ENCODE assay signal across 1 cellular context in the genomic region with DNA sequence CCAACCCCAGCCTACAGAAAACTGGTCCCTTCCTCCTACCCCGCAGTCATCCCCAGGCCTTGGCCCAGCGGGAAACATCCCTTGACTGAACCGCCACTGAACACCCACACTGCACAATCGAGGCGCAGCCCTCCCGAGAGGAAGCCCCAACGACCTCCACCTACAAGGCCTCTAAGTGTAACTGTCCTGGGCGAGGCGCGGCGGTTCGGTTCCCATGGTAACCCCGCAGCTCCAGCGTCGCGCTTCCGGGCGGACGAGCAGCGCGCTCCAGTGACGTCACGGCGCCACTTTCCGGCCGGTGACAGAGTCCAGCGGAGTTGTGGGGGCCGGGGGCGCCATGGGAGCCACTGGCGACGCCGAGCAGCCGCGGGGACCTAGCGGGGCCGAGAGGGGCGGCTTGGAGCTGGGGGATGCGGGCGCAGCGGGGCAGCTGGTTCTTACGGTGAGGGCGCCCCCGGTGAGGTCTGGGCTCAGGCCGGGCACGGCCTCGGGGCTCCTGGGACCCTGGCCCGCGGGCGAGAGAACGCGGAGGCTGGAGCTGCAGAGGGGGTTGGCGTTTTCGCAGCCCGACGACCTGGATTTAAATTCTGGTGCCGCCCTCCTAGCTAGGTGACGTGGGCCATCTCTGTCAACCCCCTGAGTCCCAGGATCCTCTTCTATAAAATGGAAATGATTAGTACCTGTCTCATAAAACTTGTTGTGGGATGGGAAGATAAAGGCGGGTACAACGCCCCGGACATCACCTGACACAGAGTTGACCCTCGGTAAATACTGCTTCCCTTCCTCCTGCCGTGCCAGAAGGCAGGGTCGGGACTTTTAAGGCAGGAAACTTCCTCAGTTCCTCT.
TF ChIP-seq lines count a peak whose summit lies in the region.

TSS of gene DNTTIP1 (plus strand) at position 287 of the 845 bp plus-strand sequence. CDS start at position 338, 51 bp downstream.
TSS of gene WFDC3 (minus strand) at position 216 of the 845 bp plus-strand sequence. CDS start 1,908 bp downstream, outside the sequence.

TF ChIP-seq in GM12878, 131 proteins besides CTCF, POLR2A, EP300 and RAD21 (continued from another document and continues in another):
- no peak for TF ChIP-seq PBX3 (IDR thresholded peaks at IDR 0.05; ENCODE audit: insufficient replicate concordance, low read depth, low read length)
- peak; percentile 60; the same call in 1 of the 2 replicates for TF ChIP-seq DPF2 (IDR thresholded peaks at IDR 0.05)
- TF ChIP-seq SMARCA5 (IDR thresholded peaks at IDR 0.05), result no peak; the same call in 1 of the 2 replicates
- no peak for TF ChIP-seq ZNF217 (IDR thresholded peaks at IDR 0.05)
- TF ChIP-seq SMAD1 (IDR thresholded peaks at IDR 0.05; ENCODE audit: low read depth, partially characterized antibody), result no peak
- TF ChIP-seq, protein P1, sequence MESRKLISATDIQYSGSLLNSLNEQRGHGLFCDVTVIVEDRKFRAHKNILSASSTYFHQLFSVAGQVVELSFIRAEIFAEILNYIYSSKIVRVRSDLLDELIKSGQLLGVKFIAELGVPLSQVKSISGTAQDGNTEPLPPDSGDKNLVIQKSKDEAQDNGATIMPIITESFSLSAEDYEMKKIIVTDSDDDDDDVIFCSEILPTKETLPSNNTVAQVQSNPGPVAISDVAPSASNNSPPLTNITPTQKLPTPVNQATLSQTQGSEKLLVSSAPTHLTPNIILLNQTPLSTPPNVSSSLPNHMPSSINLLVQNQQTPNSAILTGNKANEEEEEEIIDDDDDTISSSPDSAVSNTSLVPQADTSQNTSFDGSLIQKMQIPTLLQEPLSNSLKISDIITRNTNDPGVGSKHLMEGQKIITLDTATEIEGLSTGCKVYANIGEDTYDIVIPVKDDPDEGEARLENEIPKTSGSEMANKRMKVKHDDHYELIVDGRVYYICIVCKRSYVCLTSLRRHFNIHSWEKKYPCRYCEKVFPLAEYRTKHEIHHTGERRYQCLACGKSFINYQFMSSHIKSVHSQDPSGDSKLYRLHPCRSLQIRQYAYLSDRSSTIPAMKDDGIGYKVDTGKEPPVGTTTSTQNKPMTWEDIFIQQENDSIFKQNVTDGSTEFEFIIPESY (IDR thresholded peaks at IDR 0.05), result no peak
- TF ChIP-seq ZBED1 (IDR thresholded peaks at IDR 0.05; ENCODE audit: borderline replicate concordance), result no peak
- peak; percentile 60 for TF ChIP-seq RELA (IDR thresholded peaks at IDR 0.05; ENCODE audit: borderline replicate concordance, partially characterized antibody)
- peak; percentile 64; the same call in 1 of the 2 replicates for TF ChIP-seq SMAD5 (IDR thresholded peaks at IDR 0.05; ENCODE audit: low read depth)
- TF ChIP-seq CBFB (IDR thresholded peaks at IDR 0.05; ENCODE audit: low read depth), result no peak
- no peak for TF ChIP-seq ZBTB11 (CRISPR knock-in tag; IDR thresholded peaks at IDR 0.05)
- TF ChIP-seq, protein P2, sequence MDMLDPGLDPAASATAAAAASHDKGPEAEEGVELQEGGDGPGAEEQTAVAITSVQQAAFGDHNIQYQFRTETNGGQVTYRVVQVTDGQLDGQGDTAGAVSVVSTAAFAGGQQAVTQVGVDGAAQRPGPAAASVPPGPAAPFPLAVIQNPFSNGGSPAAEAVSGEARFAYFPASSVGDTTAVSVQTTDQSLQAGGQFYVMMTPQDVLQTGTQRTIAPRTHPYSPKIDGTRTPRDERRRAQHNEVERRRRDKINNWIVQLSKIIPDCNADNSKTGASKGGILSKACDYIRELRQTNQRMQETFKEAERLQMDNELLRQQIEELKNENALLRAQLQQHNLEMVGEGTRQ (IDR thresholded peaks at IDR 0.05; ENCODE audit: borderline replicate concordance, low read depth, low read length), result no peak
- no peak for TF ChIP-seq PML (IDR thresholded peaks at IDR 0.05; ENCODE audit: low read length)
- TF ChIP-seq ASH2L (IDR thresholded peaks at IDR 0.05; ENCODE audit: borderline replicate concordance, low read depth), result 0 out of 2 replicates have a peak, but pooled peaks have one; percentile 33
- TF ChIP-seq ZNF274 (IDR thresholded peaks at IDR 0.05; ENCODE audit: insufficient read depth, insufficient read length), result no peak
- TF ChIP-seq, protein P3, sequence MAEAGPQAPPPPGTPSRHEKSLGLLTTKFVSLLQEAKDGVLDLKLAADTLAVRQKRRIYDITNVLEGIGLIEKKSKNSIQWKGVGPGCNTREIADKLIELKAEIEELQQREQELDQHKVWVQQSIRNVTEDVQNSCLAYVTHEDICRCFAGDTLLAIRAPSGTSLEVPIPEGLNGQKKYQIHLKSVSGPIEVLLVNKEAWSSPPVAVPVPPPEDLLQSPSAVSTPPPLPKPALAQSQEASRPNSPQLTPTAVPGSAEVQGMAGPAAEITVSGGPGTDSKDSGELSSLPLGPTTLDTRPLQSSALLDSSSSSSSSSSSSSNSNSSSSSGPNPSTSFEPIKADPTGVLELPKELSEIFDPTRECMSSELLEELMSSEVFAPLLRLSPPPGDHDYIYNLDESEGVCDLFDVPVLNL (IDR thresholded peaks at IDR 0.05; ENCODE audit: low read depth, low read length), result no peak
- TF ChIP-seq EED (IDR thresholded peaks at IDR 0.05; ENCODE audit: low read depth), result peak; percentile 36; the same call in 1 of the 2 replicates
- no peak for TF ChIP-seq SUZ12 (IDR thresholded peaks at IDR 0.05; ENCODE audit: unreplicated experiment)
- TF ChIP-seq KDM1A (IDR thresholded peaks at IDR 0.05; ENCODE audit: borderline replicate concordance), result no peak
- TF ChIP-seq RFX5 (IDR thresholded peaks at IDR 0.05; ENCODE audit: low read depth, low read length), result peak; percentile 60; the same call in 1 of the 2 replicates
- TF ChIP-seq TARDBP (IDR thresholded peaks at IDR 0.05; ENCODE audit: borderline replicate concordance), result no peak; the same call in 1 of the 2 replicates
- TF ChIP-seq, protein P4, sequence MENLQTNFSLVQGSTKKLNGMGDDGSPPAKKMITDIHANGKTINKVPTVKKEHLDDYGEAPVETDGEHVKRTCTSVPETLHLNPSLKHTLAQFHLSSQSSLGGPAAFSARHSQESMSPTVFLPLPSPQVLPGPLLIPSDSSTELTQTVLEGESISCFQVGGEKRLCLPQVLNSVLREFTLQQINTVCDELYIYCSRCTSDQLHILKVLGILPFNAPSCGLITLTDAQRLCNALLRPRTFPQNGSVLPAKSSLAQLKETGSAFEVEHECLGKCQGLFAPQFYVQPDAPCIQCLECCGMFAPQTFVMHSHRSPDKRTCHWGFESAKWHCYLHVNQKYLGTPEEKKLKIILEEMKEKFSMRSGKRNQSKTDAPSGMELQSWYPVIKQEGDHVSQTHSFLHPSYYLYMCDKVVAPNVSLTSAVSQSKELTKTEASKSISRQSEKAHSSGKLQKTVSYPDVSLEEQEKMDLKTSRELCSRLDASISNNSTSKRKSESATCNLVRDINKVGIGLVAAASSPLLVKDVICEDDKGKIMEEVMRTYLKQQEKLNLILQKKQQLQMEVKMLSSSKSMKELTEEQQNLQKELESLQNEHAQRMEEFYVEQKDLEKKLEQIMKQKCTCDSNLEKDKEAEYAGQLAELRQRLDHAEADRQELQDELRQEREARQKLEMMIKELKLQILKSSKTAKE (IDR thresholded peaks at IDR 0.05; ENCODE audit: low read depth, poor library complexity, severe bottlenecking), result no peak
- no peak for TF ChIP-seq YBX1 (IDR thresholded peaks at IDR 0.05)
- peak; percentile 92 for TF ChIP-seq SPI1 (IDR thresholded peaks at IDR 0.05; ENCODE audit: borderline replicate concordance, insufficient read depth, low read depth, low read length)
- TF ChIP-seq HDGF (IDR thresholded peaks at IDR 0.05), result peak; percentile 87; the same call in 1 of the 2 replicates
- TF ChIP-seq, protein P5, sequence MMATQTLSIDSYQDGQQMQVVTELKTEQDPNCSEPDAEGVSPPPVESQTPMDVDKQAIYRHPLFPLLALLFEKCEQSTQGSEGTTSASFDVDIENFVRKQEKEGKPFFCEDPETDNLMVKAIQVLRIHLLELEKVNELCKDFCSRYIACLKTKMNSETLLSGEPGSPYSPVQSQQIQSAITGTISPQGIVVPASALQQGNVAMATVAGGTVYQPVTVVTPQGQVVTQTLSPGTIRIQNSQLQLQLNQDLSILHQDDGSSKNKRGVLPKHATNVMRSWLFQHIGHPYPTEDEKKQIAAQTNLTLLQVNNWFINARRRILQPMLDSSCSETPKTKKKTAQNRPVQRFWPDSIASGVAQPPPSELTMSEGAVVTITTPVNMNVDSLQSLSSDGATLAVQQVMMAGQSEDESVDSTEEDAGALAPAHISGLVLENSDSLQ (IDR thresholded peaks at IDR 0.05), result no peak
- TF ChIP-seq MYC (IDR thresholded peaks at IDR 0.05; ENCODE audit: insufficient read depth, insufficient read length, insufficient replicate concordance, low read length, severe bottlenecking), result no peak
- TF ChIP-seq BCL11A (IDR thresholded peaks at IDR 0.05; ENCODE audit: low read depth, low read length), result no peak
- peak; percentile 100 for TF ChIP-seq BMI1 (IDR thresholded peaks at IDR 0.05; ENCODE audit: borderline replicate concordance)
- TF ChIP-seq RBBP5 (conservative IDR thresholded peaks at IDR 0.05), result no peak
- TF ChIP-seq SREBF2 (IDR thresholded peaks at IDR 0.05; ENCODE audit: low read length), result no peak
- TF ChIP-seq PAX5 (IDR thresholded peaks at IDR 0.05; ENCODE audit: borderline replicate concordance, low read depth, low read length), result no peak
- no peak for TF ChIP-seq ZNF24 (IDR thresholded peaks at IDR 0.05)
- TF ChIP-seq IRF4 (IDR thresholded peaks at IDR 0.05; ENCODE audit: low read depth, low read length), result no peak
- no peak for TF ChIP-seq RCOR1 (conservative IDR thresholded peaks at IDR 0.05; ENCODE audit: low read depth, low read length)
- TF ChIP-seq, protein P6, sequence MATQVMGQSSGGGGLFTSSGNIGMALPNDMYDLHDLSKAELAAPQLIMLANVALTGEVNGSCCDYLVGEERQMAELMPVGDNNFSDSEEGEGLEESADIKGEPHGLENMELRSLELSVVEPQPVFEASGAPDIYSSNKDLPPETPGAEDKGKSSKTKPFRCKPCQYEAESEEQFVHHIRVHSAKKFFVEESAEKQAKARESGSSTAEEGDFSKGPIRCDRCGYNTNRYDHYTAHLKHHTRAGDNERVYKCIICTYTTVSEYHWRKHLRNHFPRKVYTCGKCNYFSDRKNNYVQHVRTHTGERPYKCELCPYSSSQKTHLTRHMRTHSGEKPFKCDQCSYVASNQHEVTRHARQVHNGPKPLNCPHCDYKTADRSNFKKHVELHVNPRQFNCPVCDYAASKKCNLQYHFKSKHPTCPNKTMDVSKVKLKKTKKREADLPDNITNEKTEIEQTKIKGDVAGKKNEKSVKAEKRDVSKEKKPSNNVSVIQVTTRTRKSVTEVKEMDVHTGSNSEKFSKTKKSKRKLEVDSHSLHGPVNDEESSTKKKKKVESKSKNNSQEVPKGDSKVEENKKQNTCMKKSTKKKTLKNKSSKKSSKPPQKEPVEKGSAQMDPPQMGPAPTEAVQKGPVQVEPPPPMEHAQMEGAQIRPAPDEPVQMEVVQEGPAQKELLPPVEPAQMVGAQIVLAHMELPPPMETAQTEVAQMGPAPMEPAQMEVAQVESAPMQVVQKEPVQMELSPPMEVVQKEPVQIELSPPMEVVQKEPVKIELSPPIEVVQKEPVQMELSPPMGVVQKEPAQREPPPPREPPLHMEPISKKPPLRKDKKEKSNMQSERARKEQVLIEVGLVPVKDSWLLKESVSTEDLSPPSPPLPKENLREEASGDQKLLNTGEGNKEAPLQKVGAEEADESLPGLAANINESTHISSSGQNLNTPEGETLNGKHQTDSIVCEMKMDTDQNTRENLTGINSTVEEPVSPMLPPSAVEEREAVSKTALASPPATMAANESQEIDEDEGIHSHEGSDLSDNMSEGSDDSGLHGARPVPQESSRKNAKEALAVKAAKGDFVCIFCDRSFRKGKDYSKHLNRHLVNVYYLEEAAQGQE (IDR thresholded peaks at IDR 0.05; ENCODE audit: low read depth, low read length), result no peak
- TF ChIP-seq MYB (IDR thresholded peaks at IDR 0.05; ENCODE audit: borderline replicate concordance, low read depth, low read length), result 0 out of 2 replicates have a peak, but pooled peaks have one; percentile 56
- TF ChIP-seq, protein P7, sequence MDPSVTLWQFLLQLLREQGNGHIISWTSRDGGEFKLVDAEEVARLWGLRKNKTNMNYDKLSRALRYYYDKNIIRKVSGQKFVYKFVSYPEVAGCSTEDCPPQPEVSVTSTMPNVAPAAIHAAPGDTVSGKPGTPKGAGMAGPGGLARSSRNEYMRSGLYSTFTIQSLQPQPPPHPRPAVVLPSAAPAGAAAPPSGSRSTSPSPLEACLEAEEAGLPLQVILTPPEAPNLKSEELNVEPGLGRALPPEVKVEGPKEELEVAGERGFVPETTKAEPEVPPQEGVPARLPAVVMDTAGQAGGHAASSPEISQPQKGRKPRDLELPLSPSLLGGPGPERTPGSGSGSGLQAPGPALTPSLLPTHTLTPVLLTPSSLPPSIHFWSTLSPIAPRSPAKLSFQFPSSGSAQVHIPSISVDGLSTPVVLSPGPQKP (IDR thresholded peaks at IDR 0.05; ENCODE audit: low read depth, low read length), result peak; percentile 98
- TF ChIP-seq POU2F2 (IDR thresholded peaks at IDR 0.05; ENCODE audit: borderline replicate concordance, low read depth, low read length), result 0 out of 3 replicates have a peak, but pooled peaks have one; percentile 33
- TF ChIP-seq LARP7 (IDR thresholded peaks at IDR 0.05), result peak; percentile 76
- peak; percentile 44; the same call in 1 of the 2 replicates for TF ChIP-seq FOXK2 (IDR thresholded peaks at IDR 0.05)
- TF ChIP-seq MEF2A (IDR thresholded peaks at IDR 0.05; ENCODE audit: insufficient read depth, low read depth, low read length), result no peak
